ENCODE assay signal across 8 cellular contexts in genomic region chrX:50204364-50204899, GRCh38. TPM values are rescaled to one million over a fixed set of nuclear protein-coding genes. Genes with fewer than 3 reads are reported as not detected.
DNase-seq lines count a peak whose midpoint lies in the region; ATAC-seq and TF ChIP-seq lines count a peak whose summit lies in the region.

CCNB3 (plus strand) TSS chrX:50204765; CDS start chrX:50285164, 80,399 bp downstream.

- peak within 1 kb of the TSS; percentile 91 for H3K27ac Mint-ChIP-seq in activated T-cell treated with anti-CD3 and anti-CD28 coated beads, Interleukin-2, amount 50 U/mL, for 24 hours
- peak within 1 kb of the TSS; percentile 83 to 90 (median 86) for H3K27ac Mint-ChIP-seq in nephron

- H3K27ac ChIP-seq in HUES6 (ENCODE audit: low read depth, low read length) (peak within 1 kb of the TSS; percentile 16; the same call in 1 of the 2 replicates), esophagus squamous epithelium (peak within 1 kb of the TSS in 3 of 4 donors; percentile 28 to 40 (median 36))

- H3K4me1 ChIP-seq in HUES6 (ENCODE audit: control insufficient read depth, insufficient read depth, low read length): peaks cover 14% of the 10 kb centered on the region; the same call in 1 of the 2 replicates
- H3K4me1 ChIP-seq in esophagus squamous epithelium: peaks cover 0 to 7% (median 5%) of the 10 kb centered on the region in 3 donors

- peaks cover 22% of the 10 kb centered on the region for H3K27me3 Mint-ChIP-seq in activated T-cell treated with anti-CD3 and anti-CD28 coated beads, Interleukin-2, amount 50 U/mL, for 24 hours
- H3K27me3 Mint-ChIP-seq in nephron (ENCODE audit: low read depth): no peaks in the 10 kb centered on the region

- intact Hi-C loops in esophagus squamous epithelium (cut with DNase I): no loop called here

- WGBS in esophagus squamous epithelium, 2 donors: 0 to 9% methylated on average over 9 to 18 of the region's 19 CpGs

- TF ChIP-seq POLR2A in esophagus squamous epithelium (IDR thresholded peaks at IDR 0.05): no peak

- H3K4me3 Mint-ChIP-seq in activated T-cell treated with anti-CD3 and anti-CD28 coated beads, Interleukin-2, amount 50 U/mL, for 24 hours: peak within 1 kb of the TSS; percentile 70
- peak within 1 kb of the TSS; percentile 75 to 82 (median 78) for H3K4me3 Mint-ChIP-seq in nephron

- H3K9me3 Mint-ChIP-seq in activated T-cell treated with anti-CD3 and anti-CD28 coated beads, Interleukin-2, amount 50 U/mL, for 24 hours: no peaks in the 10 kb centered on the region
- no peaks in the 10 kb centered on the region for H3K9me3 Mint-ChIP-seq in nephron

- H3K4me1 Mint-ChIP-seq in activated T-cell treated with anti-CD3 and anti-CD28 coated beads, Interleukin-2, amount 50 U/mL, for 24 hours (ENCODE audit: low read depth): peaks cover 12% of the 10 kb centered on the region
- peaks cover 38% of the 10 kb centered on the region for H3K4me1 Mint-ChIP-seq in nephron

- H3K9ac ChIP-seq in HUES6 (ENCODE audit: low read length): peak within 1 kb of the TSS; percentile 38

- peak; percentile 87 for ATAC-seq in GM21526 (IDR thresholded peaks at IDR 0.05; ENCODE audit: low FRiP score, unreplicated experiment)
- ATAC-seq in stimulated activated naive CD8-positive, alpha-beta T cell treated with anti-CD3 and anti-CD28 coated beads, Interleukin-15, Interleukin-2, amounts not matched to agents 100 U/mL and 50 U/mL, for 24 hours: peak; percentile 92

- H3K36me3 ChIP-seq in HUES6 (ENCODE audit: control insufficient read depth, insufficient read depth, low read length): no peaks in the 10 kb centered on the region
- no peaks in the 10 kb centered on the region for H3K36me3 ChIP-seq in esophagus squamous epithelium

- DNase-seq in DMS53 treated with DMSO at 0.1 percent for 48 hours (lab: John Stamatoyannopoulos, UW; ENCODE audit: unreplicated experiment) (peak; percentile 57), OCI-M1 (lab: John Stamatoyannopoulos, UW) (peak; percentile 94), esophagus squamous epithelium (lab: John Stamatoyannopoulos, UW) (peak; percentile 10)
- DNase-seq in activated T-cell treated with anti-CD3 and anti-CD28 coated beads, Interleukin-2, amount 50 U/mL, for 24 hours: peak; percentile 76
- DNase-seq in stimulated activated naive CD8-positive, alpha-beta T cell treated with anti-CD3 and anti-CD28 coated beads, Interleukin-15, Interleukin-2, amounts not matched to agents 100 U/mL and 50 U/mL, for 24 hours: peak; percentile 63

- H3K4me3 ChIP-seq in HUES6 (ENCODE audit: low read depth, low read length): peak within 1 kb of the TSS; percentile 38; the same call in 1 of the 2 replicates
- peak within 1 kb of the TSS in 3 of 4 donors; percentile 25 to 56 (median 30) for H3K4me3 ChIP-seq in esophagus squamous epithelium

- H3K9me3 ChIP-seq in HUES6 (ENCODE audit: control insufficient read depth, insufficient read depth, low read depth, low read length): no peaks in the 10 kb centered on the region; the same call in 1 of the 2 replicates
- no peaks in the 10 kb centered on the region for H3K9me3 ChIP-seq in esophagus squamous epithelium

- no peaks in the 10 kb centered on the region for H3K36me3 Mint-ChIP-seq in activated T-cell treated with anti-CD3 and anti-CD28 coated beads, Interleukin-2, amount 50 U/mL, for 24 hours (ENCODE audit: low read depth)
- H3K36me3 Mint-ChIP-seq in nephron (ENCODE audit: low read depth): no peaks in the 10 kb centered on the region

- H3K27me3 ChIP-seq in HUES6 (ENCODE audit: control insufficient read depth, insufficient read depth, low read length): no peaks in the 10 kb centered on the region
- no peaks in the 10 kb centered on the region for H3K27me3 ChIP-seq in esophagus squamous epithelium

- TF ChIP-seq CTCF in esophagus squamous epithelium (IDR thresholded peaks at IDR 0.05) (peak; percentile 46 to 68 (median 57)), nephron (IDR thresholded peaks at IDR 0.05; ENCODE audit: unreplicated experiment in 3 of 3) (peak; percentile 59 to 73 (median 69))

RNA-seq across cellular contexts. Expression of gene CCNB3, which starts in this region (rescaled TPM):
- total RNA-seq in esophagus squamous epithelium: under 1 TPM; 0.32 to 0.57 (median 0.44) TPM

Comparison
In these comparisons a context has a peak if more than half of its experiments do, and no peak if none do; other contexts are left out.
1. Peak in every context shown above with its lines: DNase-seq, ATAC-seq, H3K4me3 ChIP-seq and H3K27ac ChIP-seq.
2. Peak in DNase-seq, H3K4me3 ChIP-seq and H3K27ac ChIP-seq in esophagus squamous epithelium; RNA of the gene not detected or under 1 TPM.
3. DNase-seq: peak in every context shown above with its lines; median percentile 94 in OCI-M1; 76 in activated T-cell treated with anti-CD3 and anti-CD28 coated beads, Interleukin-2, amount 50 U/mL, for 24 hours; 63 in stimulated activated naive CD8-positive, alpha-beta T cell treated with anti-CD3 and anti-CD28 coated beads, Interleukin-15, Interleukin-2, amounts not matched to agents 100 U/mL and 50 U/mL, for 24 hours; 57 in DMS53 treated with DMSO at 0.1 percent for 48 hours; 10 in esophagus squamous epithelium.